Comparison of ENCODE assay signal across 16 cellular contexts in genomic region chr12:78086553-78087362, GRCh38.
DNase-seq lines count a peak whose midpoint lies in the region; ATAC-seq, FAIRE-seq and TF ChIP-seq lines count a peak whose summit lies in the region.
"Had no signal": no experiment of that assay in that cellular context is flagged by ENCODE, and none has a peak within 500 bp of the region (broad histone marks: within the 10 kb centered on the region; RNA-seq: fewer than 3 reads in every experiment).

No MANE protein-coding gene starts in this region.

- DNase-seq in astrocyte (ENCODE audit: low read depth) (peak; percentile 18), foreskin keratinocyte (no peak), germinal center (ENCODE audit: low spot score) (no peak)
- DNase-seq: activated CD4-positive, alpha-beta T cell treated with anti-CD3 and anti-CD28 coated beads for 48 hours; activated naive CD8-positive, alpha-beta T cell treated with anti-CD3 and anti-CD28 coated beads for 36 hours; activated T-cell treated with anti-CD3 and anti-CD28 coated beads, Interleukin-2, amount 50 U/mL, for 1 hour; left lung; naive B cell; NCI-H1092; NCI-H82; testis had no signal

- ATAC-seq in foreskin keratinocyte, result no peak
- ATAC-seq in HG02610 (IDR thresholded peaks at IDR 0.05; ENCODE audit: unreplicated experiment), result no peak
- ATAC-seq in GM21737 (IDR thresholded peaks at IDR 0.05; ENCODE audit: unreplicated experiment), result no peak
- no peak for ATAC-seq in HG03025 (IDR thresholded peaks at IDR 0.05; ENCODE audit: low FRiP score, unreplicated experiment)
- ATAC-seq: left lung had no signal

- no peak overlapping the region for H3K27ac ChIP-seq in 22Rv1
- H3K27ac ChIP-seq in KMS-11, result no peak overlapping the region
- no peak overlapping the region for H3K27ac ChIP-seq in astrocyte (ENCODE audit: low read depth, low read length)
- H3K27ac ChIP-seq in foreskin keratinocyte, result no peak overlapping the region
- H3K27ac ChIP-seq: left lung, testis had no signal

- H4K20me1 ChIP-seq in KMS-11 (ENCODE audit: insufficient read depth), result no peaks in the 10 kb centered on the region
- no peaks in the 10 kb centered on the region for H4K20me1 ChIP-seq in astrocyte (ENCODE audit: insufficient read depth, low read length)

- H3K4me3 Mint-ChIP-seq in astrocyte (ENCODE audit: unreplicated experiment), result no peak overlapping the region
- H3K4me3 Mint-ChIP-seq: activated naive CD8-positive, alpha-beta T cell treated with anti-CD3 and anti-CD28 coated beads for 36 hours; naive B cell had no signal

- H3K9me3 Mint-ChIP-seq in astrocyte (ENCODE audit: unreplicated experiment), result no peaks in the 10 kb centered on the region
- H3K9me3 Mint-ChIP-seq: activated naive CD8-positive, alpha-beta T cell treated with anti-CD3 and anti-CD28 coated beads for 36 hours had no signal

- H3K4me1 ChIP-seq in KMS-11 (ENCODE audit: low read depth, poor library complexity, severe bottlenecking), result peaks cover 14% of the 10 kb centered on the region
- H3K4me1 ChIP-seq in astrocyte (ENCODE audit: insufficient read depth, low read length), result peaks cover 4% of the 10 kb centered on the region
- H3K4me1 ChIP-seq in foreskin keratinocyte, result peaks cover 11% of the 10 kb centered on the region
- H3K4me1 ChIP-seq: left lung, testis had no signal

- FAIRE-seq in astrocyte (lab: Jason Lieb, UNC), result no peak

- H3K79me2 ChIP-seq in KMS-11 (ENCODE audit: insufficient read depth, low read depth) (no peaks in the 10 kb centered on the region), astrocyte (ENCODE audit: insufficient read depth, low read length) (no peaks in the 10 kb centered on the region)

- H3K4me1 Mint-ChIP-seq in astrocyte (ENCODE audit: low read depth, unreplicated experiment), result peaks cover 8% of the 10 kb centered on the region
- H3K4me1 Mint-ChIP-seq: activated naive CD8-positive, alpha-beta T cell treated with anti-CD3 and anti-CD28 coated beads for 36 hours; naive B cell had no signal

- peaks cover under 1% of the 10 kb centered on the region for H3K36me3 Mint-ChIP-seq in astrocyte (ENCODE audit: low read depth, unreplicated experiment)
- H3K36me3 Mint-ChIP-seq: activated naive CD8-positive, alpha-beta T cell treated with anti-CD3 and anti-CD28 coated beads for 36 hours; naive B cell had no signal

- H2AFZ ChIP-seq in KMS-11 (ENCODE audit: low read depth) (no peak overlapping the region), astrocyte (ENCODE audit: low read depth, low read length) (no peak overlapping the region)

- no peak overlapping the region for H3K9ac ChIP-seq in KMS-11
- no peak overlapping the region for H3K9ac ChIP-seq in astrocyte (ENCODE audit: low read length)

- no peak overlapping the region for H3K4me3 ChIP-seq in KMS-11 (IDR thresholded peaks at IDR 0.05; ENCODE audit: insufficient read depth, low read depth, low read length)
- H3K4me3 ChIP-seq in astrocyte (ENCODE audit: insufficient read depth, low read depth, low read length), result no peak overlapping the region
- H3K4me3 ChIP-seq: left lung, testis had no signal

- no peak overlapping the region for H3K4me2 ChIP-seq in KMS-11
- H3K4me2 ChIP-seq in astrocyte (ENCODE audit: low read length), result peak overlapping the region; percentile 0

- H3K9me3 ChIP-seq in astrocyte (ENCODE audit: insufficient read depth, low read depth, low read length), result no peaks in the 10 kb centered on the region
- H3K9me3 ChIP-seq: left lung, testis had no signal

- no peaks in the 10 kb centered on the region for H3K36me3 ChIP-seq in KMS-11 (ENCODE audit: insufficient read depth)
- no peaks in the 10 kb centered on the region for H3K36me3 ChIP-seq in astrocyte (ENCODE audit: insufficient read depth, low read length)
- H3K36me3 ChIP-seq: left lung had no signal

- no peaks in the 10 kb centered on the region for H3K27me3 ChIP-seq in KMS-11 (ENCODE audit: insufficient read depth, low read depth)
- no peaks in the 10 kb centered on the region for H3K27me3 ChIP-seq in astrocyte (ENCODE audit: insufficient read depth, low read length)
- no peaks in the 10 kb centered on the region for H3K27me3 ChIP-seq in foreskin keratinocyte
- H3K27me3 ChIP-seq: left lung, testis had no signal

- no peak overlapping the region for H3K27ac Mint-ChIP-seq in astrocyte (ENCODE audit: unreplicated experiment)
- H3K27ac Mint-ChIP-seq: activated naive CD8-positive, alpha-beta T cell treated with anti-CD3 and anti-CD28 coated beads for 36 hours; naive B cell had no signal

- no peaks in the 10 kb centered on the region for H3K27me3 Mint-ChIP-seq in astrocyte (ENCODE audit: low read depth, unreplicated experiment)
- H3K27me3 Mint-ChIP-seq: activated naive CD8-positive, alpha-beta T cell treated with anti-CD3 and anti-CD28 coated beads for 36 hours; naive B cell had no signal

- TF ChIP-seq CTCF in 22Rv1 (IDR thresholded peaks at IDR 0.05) (peak; percentile 55), KMS-11 (conservative IDR thresholded peaks at IDR 0.05; ENCODE audit: low read depth, low read length) (0 out of 2 replicates have a peak, but pooled peaks have one; percentile 26), astrocyte (IDR thresholded peaks at IDR 0.05; ENCODE audit: insufficient read depth, low read depth, low read length) (peak; percentile 20), foreskin keratinocyte (conservative IDR thresholded peaks at IDR 0.05) (peak; percentile 12)
